29 cellular contexts compared by ENCODE assay signal in the genomic region with DNA sequence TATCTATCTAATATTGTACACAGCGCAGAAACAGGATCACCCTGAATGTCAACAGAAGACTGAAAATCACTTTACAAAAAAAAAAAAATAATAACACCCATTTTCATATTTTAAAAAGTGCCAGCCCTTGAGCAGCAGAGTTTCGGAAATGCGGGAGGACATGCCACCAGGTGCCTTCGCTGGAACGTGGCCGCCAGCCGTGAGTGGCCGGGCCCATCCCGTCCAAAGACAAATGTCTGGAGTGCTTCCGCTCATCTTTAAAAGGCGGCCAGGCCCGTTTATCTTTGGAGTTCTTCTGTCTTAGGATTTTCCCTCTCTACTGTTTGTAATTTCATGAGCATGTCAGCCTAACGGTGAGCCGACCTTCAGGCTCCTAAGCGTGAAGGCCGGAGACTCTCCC. TPM values are rescaled to one million over a fixed set of nuclear protein-coding genes. Genes with fewer than 3 reads are reported as not detected.
"Had no signal": no experiment of that assay in that cellular context is flagged by ENCODE, and none has a peak within 500 bp of the region (broad histone marks: within the 10 kb centered on the region; RNA-seq: fewer than 3 reads in every experiment).

No MANE protein-coding gene starts in this region.

- H3K4me1 ChIP-seq: SJSA1 had no signal

- ATAC-seq: activated CD8-positive, alpha-beta memory T cell treated with anti-CD3 and anti-CD28 coated beads, Interleukin-2, amount 10 ng/mL, durations not matched to agents 7 days and 5 days; activated naive CD8-positive, alpha-beta T cell treated with anti-CD3 and anti-CD28 coated beads, Interleukin-2, amount 50 U/mL, for 24 hours; Panc1 had no signal

- DNase-seq: activated CD4-positive, alpha-beta T cell treated with anti-CD3 and anti-CD28 coated beads for 1 hour; activated CD4-positive, alpha-beta T cell treated with anti-CD3 and anti-CD28 coated beads for 48 hours; activated CD4-positive, CD25-positive, alpha-beta regulatory T cell; activated CD8-positive, alpha-beta memory T cell treated with anti-CD3 and anti-CD28 coated beads, Interleukin-2, amount 10 ng/mL, durations not matched to agents 7 days and 5 days; activated naive CD4-positive, alpha-beta T cell treated with anti-CD3 and anti-CD28 coated beads, Interleukin-2, amount 10 ng/mL, durations not matched to agents 7 days and 5 days; activated naive CD8-positive, alpha-beta T cell treated with anti-CD3 and anti-CD28 coated beads, Interleukin-2, amount 50 U/mL, for 24 hours; anterior cingulate cortex; central memory CD4-positive, alpha-beta T cell; Karpas-422; KBM-7; NCI-H1105; NCI-H1417 treated with DMSO at 0.1 percent for 48 hours; NCI-H187 treated with DMSO at 0.1 percent for 48 hours; NCI-H2081 treated with DMSO at 0.1 percent for 48 hours; NCI-H345; NCI-H524 treated with DMSO at 0.1 percent for 48 hours; SHP77 treated with DMSO at 0.1 percent for 48 hours; SW 1271; T-helper 1 cell; T1000; WERI-Rb-1 had no signal

- H3K36me3 ChIP-seq: SJSA1, WERI-Rb-1 had no signal

- H3K4me3 ChIP-seq: SJSA1 had no signal

- H3K27ac ChIP-seq: SJSA1, WERI-Rb-1 had no signal

RNA-seq across cellular contexts. Expression of a gene that starts 43.5 kb away (rescaled TPM):
- total RNA-seq: activated CD4-positive, alpha-beta memory T cell treated with anti-CD3 and anti-CD28 coated beads, Interleukin-2, amount 10 ng/mL, durations not matched to agents 7 days and 5 days; activated CD8-positive, alpha-beta memory T cell treated with anti-CD3 and anti-CD28 coated beads, Interleukin-2, amount 10 ng/mL, durations not matched to agents 7 days and 5 days; bronchial epithelial cell; MCF 10A; NCI-H460; RPMI7951; SJSA1; T-helper 2 cell treated with Interferon-gamma antibody and Interleukin-4, amounts not matched to agents 100 ng/mL and 5 ng/mL, for 36 hours had no signal

RNA-seq across cellular contexts. Expression of a gene that starts 54.6 kb away (rescaled TPM):
- total RNA-seq: bronchial epithelial cell, MCF 10A, NCI-H460, SJSA1 had no signal
